22 cellular contexts compared by ENCODE assay signal in genomic region chr14:85958069-85958468, GRCh38.
"Had no signal": no experiment of that assay in that cellular context is flagged by ENCODE, and none has a peak within 500 bp of the region (broad histone marks: within the 10 kb centered on the region; RNA-seq: fewer than 3 reads in every experiment).

No MANE protein-coding gene starts in this region.

- H3K27ac ChIP-seq: heart right ventricle, uterus, WERI-Rb-1 had no signal

- H3K27me3 ChIP-seq: heart right ventricle, uterus had no signal

- H3K4me3 ChIP-seq: heart right ventricle, uterus had no signal

- ATAC-seq: activated T-cell treated with anti-CD3 and anti-CD28 coated beads, Interleukin-2, amount 50 U/mL, for 4 hours; heart right ventricle; left colon; sciatic nerve; stimulated activated memory B cell treated with anti-CD40 and anti-IgM and Interleukin-4, amounts not matched to agents 10 μg/mL and 1 μg/mL and 100 μg/mL, for 72 hours had no signal

- H3K4me1 ChIP-seq: heart right ventricle, uterus had no signal

- H3K36me3 ChIP-seq: heart right ventricle, uterus, WERI-Rb-1 had no signal

- DNase-seq: activated CD4-positive, alpha-beta T cell treated with anti-CD3 and anti-CD28 coated beads for 1 hour; activated CD4-positive, alpha-beta T cell treated with anti-CD3 and anti-CD28 coated beads, Interleukin-2, amount 50 U/mL, for 4 hours; activated CD8-positive, alpha-beta memory T cell treated with anti-CD3 and anti-CD28 coated beads for 24 hours; activated CD8-positive, alpha-beta memory T cell treated with anti-CD3 and anti-CD28 coated beads, Interleukin-2, amount 50 U/mL, for 4 hours; activated naive CD4-positive, alpha-beta T cell treated with Interleukin-2 at 50 U/mL for 16 hours; activated naive CD8-positive, alpha-beta T cell treated with anti-CD3 and anti-CD28 coated beads, Interleukin-2, amount 10 ng/mL, durations not matched to agents 7 days and 5 days; activated T-cell treated with anti-CD3 and anti-CD28 coated beads, Interleukin-2, amount 50 U/mL, for 4 hours; amniotic stem cell; foreskin fibroblast; heart right ventricle; left colon; mesenchymal stem cell; naive B cell; occipital lobe; posterior cingulate gyrus; small intestine; stimulated activated CD4-positive, alpha-beta T cell treated with anti-CD3 and anti-CD28 coated beads, Interleukin-15, amount 100 ng/mL, for 24 hours; trophoblast cell; uterus; WERI-Rb-1 had no signal

- H3K9me3 ChIP-seq: heart right ventricle, uterus had no signal
